In the genomic region with DNA sequence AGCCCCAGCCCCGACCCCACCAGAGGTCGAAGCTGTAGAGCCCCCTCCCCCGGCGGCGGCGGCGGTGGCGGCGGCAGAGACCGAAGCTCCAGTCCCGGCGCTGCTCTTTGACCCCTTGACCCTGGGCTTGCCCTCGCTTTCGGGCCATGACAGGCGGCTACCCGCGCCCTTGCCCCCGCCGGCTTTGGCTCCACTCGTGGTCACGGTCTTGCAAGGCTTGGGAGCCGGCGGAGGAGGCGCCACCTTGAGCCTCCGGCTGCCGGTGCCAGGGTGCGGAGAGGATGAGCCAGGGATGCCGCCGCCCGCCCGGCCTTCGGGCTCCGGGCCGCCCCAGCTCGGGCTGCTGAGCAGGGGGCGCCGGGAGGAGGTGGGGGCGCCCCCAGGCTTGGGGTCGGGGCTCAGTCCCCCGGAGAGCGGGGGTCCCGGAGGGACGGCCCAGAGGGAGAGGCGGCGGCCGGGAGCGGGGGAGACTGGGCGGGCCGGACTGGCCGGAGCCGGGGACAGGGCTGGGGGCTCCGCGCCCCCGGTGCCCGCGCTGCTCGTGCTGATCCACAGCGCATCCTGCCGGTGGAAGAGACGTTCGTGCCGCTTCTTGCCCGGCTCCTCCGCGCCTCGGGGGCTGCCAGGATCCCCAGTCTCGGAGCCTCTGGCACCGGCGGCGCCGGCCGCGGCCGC, we compare ENCODE assay signal across 9 cellular contexts. TPM values are rescaled to one million over a fixed set of nuclear protein-coding genes. Genes with fewer than 3 reads are reported as not detected.
DNase-seq lines count a peak whose midpoint lies in the region; ATAC-seq and TF ChIP-seq lines count a peak whose summit lies in the region.
"Had no signal": no experiment of that assay in that cellular context is flagged by ENCODE, and none has a peak within 500 bp of the region (broad histone marks: within the 10 kb centered on the region; RNA-seq: fewer than 3 reads in every experiment).

No MANE protein-coding gene starts in this region.

- CTCF ChIA-PET in CD4-positive, alpha-beta T cell (lab: Charles Lee): no interaction called here

- no peak for ATAC-seq in CD4-positive, alpha-beta T cell (ENCODE audit: poor library complexity)
- ATAC-seq in HG03280 (IDR thresholded peaks at IDR 0.05; ENCODE audit: unreplicated experiment): no peak
- ATAC-seq: activated T-cell treated with anti-CD3 and anti-CD28 coated beads, Interleukin-2, amount 50 U/mL, for 72 hours had no signal

- no peaks in the 10 kb centered on the region for H3K4me1 ChIP-seq in adipocyte (ENCODE audit: control insufficient read depth, insufficient read depth, low read length)
- H3K4me1 ChIP-seq in hepatocyte (ENCODE audit: insufficient read depth): peaks cover 23% of the 10 kb centered on the region
- H3K4me1 ChIP-seq in smooth muscle cell (ENCODE audit: low read depth): peaks cover 17% of the 10 kb centered on the region

- intact Hi-C loops in CD4-positive, alpha-beta T cell (cut with DNase I, micrococcal nuclease): loop anchor here in 1 of 2 experiments (2.0 to 5.0 kb wide), 2 partner anchors 19 to 40 kb away; no protein-coding TSS in a partner anchor

- WGBS in hepatocyte (ENCODE audit: low lambda C conversion rate, missing lambda C conversion rate): 1% methylated on average over 35 of the region's 74 CpGs
- WGBS in smooth muscle cell (ENCODE audit: low lambda C conversion rate): 2% methylated on average over 30 of the region's 74 CpGs

- peak overlapping the region; percentile 68 for H2AFZ ChIP-seq in hepatocyte
- no peak overlapping the region for H2AFZ ChIP-seq in smooth muscle cell (ENCODE audit: low read depth)

- no peak overlapping the region for H3K9ac ChIP-seq in adipocyte (ENCODE audit: low read length)
- no peak overlapping the region for H3K9ac ChIP-seq in smooth muscle cell (ENCODE audit: low read depth)

- H3K9me2 ChIP-seq in hepatocyte (replicated peaks; ENCODE audit: insufficient read depth): no peaks in the 10 kb centered on the region

- H4K20me1 ChIP-seq in hepatocyte (ENCODE audit: insufficient read depth, poor library complexity, severe bottlenecking): no peaks in the 10 kb centered on the region
- no peaks in the 10 kb centered on the region for H4K20me1 ChIP-seq in smooth muscle cell (ENCODE audit: low read depth)

- peaks cover 65% of the 10 kb centered on the region for H3K36me3 Mint-ChIP-seq in CD4-positive, alpha-beta T cell (ENCODE audit: low read depth)

- H3K27ac ChIP-seq in hepatocyte (no peak overlapping the region), smooth muscle cell (ENCODE audit: low read depth) (no peak overlapping the region)
- no peak overlapping the region for H3K27ac ChIP-seq in CD4-positive, alpha-beta T cell (ENCODE audit: low read depth, low read length)

- H3K4me3 Mint-ChIP-seq in CD4-positive, alpha-beta T cell: no peak overlapping the region
- H3K4me3 Mint-ChIP-seq: activated T-cell treated with anti-CD3 and anti-CD28 coated beads, Interleukin-2, amount 50 U/mL, for 72 hours had no signal

- H3K4me2 ChIP-seq in hepatocyte: peak overlapping the region; percentile 94
- peak overlapping the region; percentile 87 for H3K4me2 ChIP-seq in smooth muscle cell

- H3K27ac Mint-ChIP-seq in CD4-positive, alpha-beta T cell: no peak overlapping the region
- H3K27ac Mint-ChIP-seq: activated T-cell treated with anti-CD3 and anti-CD28 coated beads, Interleukin-2, amount 50 U/mL, for 72 hours had no signal

- H3K36me3 ChIP-seq in H7 (replicated peaks; ENCODE audit: control insufficient read depth, insufficient read depth, low read length) (no peaks in the 10 kb centered on the region), adipocyte (ENCODE audit: control insufficient read depth, insufficient read depth, low read length, severe bottlenecking) (no peaks in the 10 kb centered on the region), hepatocyte (replicated peaks; ENCODE audit: insufficient read depth, low read depth) (no peaks in the 10 kb centered on the region), smooth muscle cell (ENCODE audit: low read depth) (no peaks in the 10 kb centered on the region)

- H3K9me3 ChIP-seq in adipocyte (ENCODE audit: control insufficient read depth, low read length): no peaks in the 10 kb centered on the region
- H3K9me3 ChIP-seq in hepatocyte (ENCODE audit: low read depth): no peaks in the 10 kb centered on the region
- H3K9me3 ChIP-seq in smooth muscle cell (replicated peaks; ENCODE audit: low read depth): no peaks in the 10 kb centered on the region
- H3K9me3 ChIP-seq in CD4-positive, alpha-beta T cell (ENCODE audit: control insufficient read depth, low read length): no peaks in the 10 kb centered on the region

- H3K27me3 ChIP-seq in H7 (ENCODE audit: control insufficient read depth, insufficient read depth, low read length): peaks cover 96% of the 10 kb centered on the region
- H3K27me3 ChIP-seq in adipocyte (replicated peaks; ENCODE audit: control insufficient read depth, insufficient read depth, low read length): peaks cover 61% of the 10 kb centered on the region
- H3K27me3 ChIP-seq in hepatocyte: peaks cover 99% of the 10 kb centered on the region
- H3K27me3 ChIP-seq in smooth muscle cell (ENCODE audit: low read depth): peaks cover 100% of the 10 kb centered on the region
- no peaks in the 10 kb centered on the region for H3K27me3 ChIP-seq in CD4-positive, alpha-beta T cell (ENCODE audit: control insufficient read depth, insufficient read depth, low read length)

- DNase-seq in H7 (peak; percentile 88), adipocyte (ENCODE audit: low read depth) (peak; percentile 72), hepatocyte (ENCODE audit: low spot score) (peak; percentile 60), smooth muscle cell (lab: John Stamatoyannopoulos, UW; ENCODE audit: unreplicated experiment) (no peak), NCI-H446 treated with DMSO at 0.1 percent for 48 hours (lab: John Stamatoyannopoulos, UW) (no peak), HK-2 (ENCODE audit: unreplicated experiment) (no peak)
- no peak for DNase-seq in CD4-positive, alpha-beta T cell
- DNase-seq: activated T-cell treated with anti-CD3 and anti-CD28 coated beads, Interleukin-2, amount 50 U/mL, for 72 hours had no signal

- POLR2A ChIA-PET in CD4-positive, alpha-beta T cell (lab: Charles Lee): interaction anchor here (1.0 kb wide), 1 partner anchor 12 kb away, joined by 3 read pairs; no protein-coding TSS in a partner anchor

- H3K4me3 ChIP-seq in H7 (ENCODE audit: insufficient read depth, low read depth, low read length) (peak overlapping the region; percentile 26; the same call in 1 of the 2 replicates), adipocyte (ENCODE audit: low read length) (no peak overlapping the region), hepatocyte (peak overlapping the region; percentile 42), smooth muscle cell (peak overlapping the region; percentile 46)

- no peaks in the 10 kb centered on the region for H3F3A ChIP-seq in smooth muscle cell (ENCODE audit: low read depth)

- H3K27me3 Mint-ChIP-seq in CD4-positive, alpha-beta T cell: no peaks in the 10 kb centered on the region

- TF ChIP-seq CTCF in hepatocyte (IDR thresholded peaks at IDR 0.05; ENCODE audit: poor library complexity) (peak; percentile 36), smooth muscle cell (IDR thresholded peaks at IDR 0.05; ENCODE audit: borderline replicate concordance, insufficient read depth, poor library complexity, severe bottlenecking) (peak; percentile 31)
- no peak for TF ChIP-seq CTCF in CD4-positive, alpha-beta T cell (IDR thresholded peaks at IDR 0.05)

- H3K4me1 Mint-ChIP-seq in CD4-positive, alpha-beta T cell (ENCODE audit: low read depth): peaks cover 57% of the 10 kb centered on the region

- H3K79me2 ChIP-seq in hepatocyte: no peaks in the 10 kb centered on the region
- H3K79me2 ChIP-seq in smooth muscle cell (ENCODE audit: low read depth): no peaks in the 10 kb centered on the region

- H3K9me3 Mint-ChIP-seq in CD4-positive, alpha-beta T cell: no peaks in the 10 kb centered on the region
- H3K9me3 Mint-ChIP-seq: activated T-cell treated with anti-CD3 and anti-CD28 coated beads, Interleukin-2, amount 50 U/mL, for 72 hours had no signal

RNA-seq across cellular contexts. Expression of gene AGAP2, which starts 0.9 kb away (rescaled TPM):
- 0.30 and 0.35 TPM in 2 replicates for total RNA-seq in H7 (2014; rRNA removed; shearing (Covaris generic))
- total RNA-seq in hepatocyte (0.33 and 0.76 TPM in 2 replicates), smooth muscle cell (not detected in 2 replicates)
- polyA plus RNA-seq in hepatocyte (0.04 TPM in 2 replicates), smooth muscle cell (not detected in 2 replicates)
- total RNA-seq in CD4-positive, alpha-beta T cell: 10 to 100 TPM; 21.0 to 21.2 TPM

RNA-seq across cellular contexts. Expression of gene TSPAN31, which starts 7.2 kb away (rescaled TPM):
- total RNA-seq in H7 (2014; rRNA removed; shearing (Covaris generic)): 12.9 and 17.6 TPM in 2 replicates
- total RNA-seq in hepatocyte (77.6 and 81.3 TPM in 2 replicates), smooth muscle cell (68.0 and 105 TPM in 2 replicates)
- polyA plus RNA-seq in hepatocyte (54.9 and 69.2 TPM in 2 replicates), smooth muscle cell (48.6 and 55.1 TPM in 2 replicates)
- total RNA-seq in CD4-positive, alpha-beta T cell: 10 to 100 TPM; 10.3 to 10.7 TPM

RNA-seq across cellular contexts. Expression of gene CDK4, which starts 14.5 kb away (rescaled TPM):
- 234 and 275 TPM in 2 replicates for total RNA-seq in H7 (2014; rRNA removed; shearing (Covaris generic))
- 306 and 339 TPM in 2 replicates for total RNA-seq in hepatocyte
- 308 and 315 TPM in 2 replicates for polyA plus RNA-seq in hepatocyte
- total RNA-seq in smooth muscle cell: 144 and 158 TPM in 2 replicates
- 215 and 235 TPM in 2 replicates for polyA plus RNA-seq in smooth muscle cell
- 10 to 100 TPM in 1 of 2 experiments, 1 to 10 TPM in 1; 8.7 to 10.8 TPM for total RNA-seq in CD4-positive, alpha-beta T cell

RNA-seq across cellular contexts. Expression of gene MARCHF9, which starts 17.3 kb away (rescaled TPM):
- 1.9 and 4.3 TPM in 2 replicates for total RNA-seq in H7 (2014; rRNA removed; shearing (Covaris generic))
- total RNA-seq in hepatocyte (14.6 and 16.9 TPM in 2 replicates), smooth muscle cell (6.5 and 8.6 TPM in 2 replicates)
- polyA plus RNA-seq in hepatocyte (13.6 and 14.8 TPM in 2 replicates), smooth muscle cell (3.7 and 6.8 TPM in 2 replicates)
- total RNA-seq in CD4-positive, alpha-beta T cell: 10 to 100 TPM; 39.9 to 40.8 TPM

RNA-seq across cellular contexts. Expression of gene CYP27B1, which starts 29.3 kb away (rescaled TPM):
- total RNA-seq in H7 (2014; rRNA removed; shearing (Covaris generic)): 0.26 and 0.59 TPM in 2 replicates
- total RNA-seq in hepatocyte (0.23 and 2.9 TPM in 2 replicates), smooth muscle cell (0.81 and 0.90 TPM in 2 replicates)
- polyA plus RNA-seq in hepatocyte (0.89 and 2.3 TPM in 2 replicates), smooth muscle cell (1.3 and 1.7 TPM in 2 replicates)
- total RNA-seq in CD4-positive, alpha-beta T cell: 1 to 10 TPM; 1.0 to 1.4 TPM

Comparison
In these comparisons a context has a peak if more than half of its experiments do, and no peak if none do; other contexts are left out.
1. DNase-seq: peak in H7 (single experiment), adipocyte (single experiment) and hepatocyte (single experiment); none in smooth muscle cell (single experiment), NCI-H446 treated with DMSO at 0.1 percent for 48 hours (single experiment), HK-2 (single experiment) and CD4-positive, alpha-beta T cell (0 of 10).
2. RNA of gene AGAP2, which starts 0.9 kb away (total RNA-seq): 21.0 to 21.2 TPM in CD4-positive, alpha-beta T cell; 0.30 to 0.35 TPM in H7, 0.33 to 0.76 TPM in hepatocyte and not detected in smooth muscle cell; every median in the first group is over 10 times any median in the second.
3. RNA of gene CDK4, which starts 14.5 kb away (total RNA-seq): 306 to 339 TPM in hepatocyte, 234 to 275 TPM in H7 and 144 to 158 TPM in smooth muscle cell; 8.7 to 10.8 TPM in CD4-positive, alpha-beta T cell; every median in the first group is over 10 times any median in the second.